In the genomic region with DNA sequence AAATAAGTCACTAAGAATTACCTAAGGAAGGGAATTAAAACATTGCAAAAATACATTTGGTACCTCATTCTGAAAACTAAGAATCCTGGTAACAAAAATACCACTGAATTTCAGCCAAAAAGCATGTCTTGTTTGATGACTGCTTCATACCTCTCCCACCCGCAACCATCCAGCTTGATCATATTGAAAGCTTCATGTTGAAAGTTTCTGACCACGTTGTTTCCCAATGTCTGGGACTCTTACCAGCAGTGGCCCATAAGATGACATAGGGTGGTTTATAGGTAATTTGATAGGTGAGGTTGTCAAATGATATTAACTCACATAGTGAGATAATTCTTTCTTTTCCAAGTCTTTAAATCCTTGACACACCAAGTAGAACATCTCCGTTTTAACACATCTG, we compare ENCODE assay signal across 16 cellular contexts.
DNase-seq lines count a peak whose midpoint lies in the region; FAIRE-seq and TF ChIP-seq lines count a peak whose summit lies in the region.
"Had no signal": no experiment of that assay in that cellular context is flagged by ENCODE, and none has a peak within 500 bp of the region (broad histone marks: within the 10 kb centered on the region; RNA-seq: fewer than 3 reads in every experiment).

No MANE protein-coding gene starts in this region.

- H3K36me3 Mint-ChIP-seq in astrocyte (ENCODE audit: low read depth, unreplicated experiment) (peaks cover 34% of the 10 kb centered on the region), progenitor cell of endocrine pancreas (ENCODE audit: insufficient read depth) (no peaks in the 10 kb centered on the region)
- H3K36me3 Mint-ChIP-seq: CD14-positive monocyte had no signal

- FAIRE-seq in astrocyte (lab: Jason Lieb, UNC), result peak; percentile 13
- FAIRE-seq: G401.6 had no signal

- H3K27me3 ChIP-seq in astrocyte (ENCODE audit: insufficient read depth, low read length) (no peaks in the 10 kb centered on the region), smooth muscle cell (ENCODE audit: low read depth) (no peaks in the 10 kb centered on the region)

- H3K9me3 Mint-ChIP-seq in astrocyte (ENCODE audit: unreplicated experiment), result no peaks in the 10 kb centered on the region
- H3K9me3 Mint-ChIP-seq in progenitor cell of endocrine pancreas (ENCODE audit: low read depth), result no peaks in the 10 kb centered on the region

- H3K9ac ChIP-seq in astrocyte (ENCODE audit: low read length) (no peak overlapping the region), smooth muscle cell (ENCODE audit: low read depth) (no peak overlapping the region)
- H3K9ac ChIP-seq: KMS-11 had no signal

- H3K36me3 ChIP-seq in astrocyte (ENCODE audit: insufficient read depth, low read length) (peaks cover 72% of the 10 kb centered on the region), smooth muscle cell (ENCODE audit: low read depth) (peaks cover 12% of the 10 kb centered on the region)
- H3K36me3 ChIP-seq: HAP-1 had no signal

- no peak overlapping the region for H3K4me2 ChIP-seq in astrocyte (ENCODE audit: low read length)
- no peak overlapping the region for H3K4me2 ChIP-seq in smooth muscle cell
- H3K4me2 ChIP-seq: KMS-11 had no signal

- no peak overlapping the region for H3K4me3 Mint-ChIP-seq in astrocyte (ENCODE audit: unreplicated experiment)
- no peak overlapping the region for H3K4me3 Mint-ChIP-seq in progenitor cell of endocrine pancreas (ENCODE audit: low read depth)
- H3K4me3 Mint-ChIP-seq: CD14-positive monocyte had no signal

- H3K4me3 ChIP-seq in astrocyte (ENCODE audit: insufficient read depth, low read depth, low read length) (no peak overlapping the region), fibroblast of the aortic adventitia (ENCODE audit: low read depth, low read length) (no peak overlapping the region), smooth muscle cell (no peak overlapping the region)
- H3K4me3 ChIP-seq: HAP-1, SK-N-MC had no signal

- H3K4me1 ChIP-seq in astrocyte (ENCODE audit: insufficient read depth, low read length) (peaks cover 6% of the 10 kb centered on the region), smooth muscle cell (ENCODE audit: low read depth) (peaks cover 3% of the 10 kb centered on the region)
- H3K4me1 ChIP-seq: HAP-1 had no signal

- H4K20me1 ChIP-seq in astrocyte (ENCODE audit: insufficient read depth, low read length) (peaks cover 9% of the 10 kb centered on the region), smooth muscle cell (ENCODE audit: low read depth) (peaks cover 90% of the 10 kb centered on the region)

- H3K4me1 Mint-ChIP-seq in astrocyte (ENCODE audit: low read depth, unreplicated experiment), result peaks cover 10% of the 10 kb centered on the region
- peaks cover 4% of the 10 kb centered on the region for H3K4me1 Mint-ChIP-seq in progenitor cell of endocrine pancreas (ENCODE audit: low read depth)
- H3K4me1 Mint-ChIP-seq: CD14-positive monocyte had no signal

- H3K27ac Mint-ChIP-seq in astrocyte (ENCODE audit: unreplicated experiment), result no peak overlapping the region
- H3K27ac Mint-ChIP-seq in progenitor cell of endocrine pancreas, result no peak overlapping the region
- H3K27ac Mint-ChIP-seq: CD14-positive monocyte had no signal

- H2AFZ ChIP-seq in astrocyte (ENCODE audit: low read depth, low read length), result no peak overlapping the region
- H2AFZ ChIP-seq in smooth muscle cell (ENCODE audit: low read depth), result no peak overlapping the region

- DNase-seq in GM03348 (ENCODE audit: low spot score) (peak; percentile 16), astrocyte (ENCODE audit: low read depth) (peak; percentile 54), fibroblast of the aortic adventitia (ENCODE audit: low read depth) (peak; percentile 51), smooth muscle cell (lab: John Stamatoyannopoulos, UW; ENCODE audit: unreplicated experiment) (no peak), NCI-H1092 (lab: John Stamatoyannopoulos, UW) (no peak), DMS153 treated with DMSO at 0.1 percent for 48 hours (lab: John Stamatoyannopoulos, UW; ENCODE audit: unreplicated experiment) (no peak), progenitor cell of endocrine pancreas (ENCODE audit: low spot score, unreplicated experiment) (no peak)
- DNase-seq: DND-41, NCI-H1436, NCI-H1930, NCI-H69 had no signal

- H3F3A ChIP-seq in smooth muscle cell (ENCODE audit: low read depth), result peaks cover 66% of the 10 kb centered on the region

- WGBS in smooth muscle cell (ENCODE audit: low lambda C conversion rate), result 93% methylated on average over 3 of the region's 3 CpGs

- H3K79me2 ChIP-seq in astrocyte (ENCODE audit: insufficient read depth, low read length) (peaks cover 10% of the 10 kb centered on the region), smooth muscle cell (ENCODE audit: low read depth) (peaks cover 42% of the 10 kb centered on the region)

- TF ChIP-seq CTCF in astrocyte (IDR thresholded peaks at IDR 0.05; ENCODE audit: insufficient read depth, low read depth, low read length) (no peak), fibroblast of the aortic adventitia (IDR thresholded peaks at IDR 0.05; ENCODE audit: insufficient read depth, low read length) (no peak), smooth muscle cell (IDR thresholded peaks at IDR 0.05; ENCODE audit: borderline replicate concordance, insufficient read depth, poor library complexity, severe bottlenecking) (no peak), progenitor cell of endocrine pancreas (IDR thresholded peaks at IDR 0.05; ENCODE audit: unreplicated experiment) (no peak)

- H3K9me3 ChIP-seq in astrocyte (ENCODE audit: insufficient read depth, low read depth, low read length), result no peaks in the 10 kb centered on the region
- no peaks in the 10 kb centered on the region for H3K9me3 ChIP-seq in smooth muscle cell (replicated peaks; ENCODE audit: low read depth)
- H3K9me3 ChIP-seq: HAP-1 had no signal

- H3K27me3 Mint-ChIP-seq in astrocyte (ENCODE audit: low read depth, unreplicated experiment) (no peaks in the 10 kb centered on the region), progenitor cell of endocrine pancreas (no peaks in the 10 kb centered on the region)

- no peak overlapping the region for H3K27ac ChIP-seq in astrocyte (ENCODE audit: low read depth, low read length)
- H3K27ac ChIP-seq in smooth muscle cell (ENCODE audit: low read depth), result peak overlapping the region; percentile 65
- H3K27ac ChIP-seq: KMS-11, SK-N-MC had no signal

Comparison
In these comparisons a context has a peak if more than half of its experiments do, and no peak if none do; other contexts are left out.
1. DNase-seq: peak in GM03348 (single experiment), astrocyte (single experiment) and fibroblast of the aortic adventitia (single experiment); none in smooth muscle cell (single experiment), NCI-H1092 (single experiment), DMS153 treated with DMSO at 0.1 percent for 48 hours (single experiment) and progenitor cell of endocrine pancreas (single experiment).